11 cellular contexts compared by ENCODE assay signal in the genomic region with DNA sequence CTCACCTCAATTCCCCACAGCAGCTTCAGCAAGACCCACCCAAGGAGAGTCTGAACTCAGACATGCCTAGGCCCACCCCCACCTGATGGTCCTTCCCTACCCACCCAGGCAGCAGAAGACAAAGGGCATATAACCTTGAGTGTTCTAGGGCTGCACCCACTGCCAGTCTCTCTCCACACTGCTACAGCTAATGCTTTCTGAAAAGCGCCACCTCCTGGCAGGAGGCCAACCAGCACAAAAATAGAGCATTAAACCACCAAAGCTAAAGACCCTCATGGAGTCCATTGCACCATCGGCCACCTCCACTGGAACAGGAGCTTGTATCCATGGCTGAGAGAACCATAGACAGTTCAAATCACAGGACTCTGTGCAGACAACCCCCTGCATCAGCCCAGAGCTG. TPM values are rescaled to one million over a fixed set of nuclear protein-coding genes. Genes with fewer than 3 reads are reported as not detected.
A peak's percentile ranks its signal among the peaks of the same experiment; 100 is the strongest.
DNase-seq lines count a peak whose midpoint lies in the region; ATAC-seq and TF ChIP-seq lines count a peak whose summit lies in the region.
"Had no signal": no experiment of that assay in that cellular context is flagged by ENCODE, and none has a peak within 500 bp of the region (broad histone marks: within the 10 kb centered on the region; RNA-seq: fewer than 3 reads in every experiment).

No MANE protein-coding gene starts in this region.

- ATAC-seq in SK-N-SH treated with all-trans-retinoic acid at 6 μM for 48 hours (no peak), GM18519 (IDR thresholded peaks at IDR 0.05; ENCODE audit: low FRiP score, unreplicated experiment) (no peak), GM18520 (IDR thresholded peaks at IDR 0.05; ENCODE audit: unreplicated experiment) (no peak)

- H3K9ac ChIP-seq in SK-N-SH (no peak overlapping the region), mesenchymal stem cell (ENCODE audit: low read length) (no peak overlapping the region)

- H3K36me3 Mint-ChIP-seq in endothelial cell (ENCODE audit: low read depth, unreplicated experiment), result peaks cover 8% of the 10 kb centered on the region

- H3K79me2 ChIP-seq in SK-N-SH (ENCODE audit: insufficient read depth), result no peaks in the 10 kb centered on the region

- no peaks in the 10 kb centered on the region for H4K20me1 ChIP-seq in SK-N-SH (ENCODE audit: insufficient read depth)

- POLR2A ChIA-PET in SK-N-SH (lab: Yijun Ruan, JAX), result interaction anchor here (1.0 kb wide), 1 partner anchor 11 kb away, joined by 4 read pairs; a partner anchor contains a TSS

- H3K23ac ChIP-seq in mesenchymal stem cell (ENCODE audit: low read length in 2 of 2), result no peak overlapping the region

- H3K4ac ChIP-seq in mesenchymal stem cell (ENCODE audit: low read depth in 1 of 2, low read length in 2 of 2), result no peak overlapping the region

- TF ChIP-seq CTCF in SK-N-SH (IDR thresholded peaks at IDR 0.05) (peak; percentile 36; the same call in 1 of the 2 replicates), endothelial cell (IDR thresholded peaks at IDR 0.05; ENCODE audit: unreplicated experiment) (no peak)

- H2AK5ac ChIP-seq in mesenchymal stem cell (ENCODE audit: low read length, severe bottlenecking), result no peak overlapping the region

- CTCF ChIA-PET in SK-N-SH (lab: Yijun Ruan, JAX), result interaction anchor here (1.1 to 3.6 kb wide), 9 partner anchors 11 to 329 kb away, joined by 3 to 28 read pairs (median 8); a partner anchor contains a TSS

- H4K91ac ChIP-seq in mesenchymal stem cell (ENCODE audit: low read length), result no peak overlapping the region

- no peak overlapping the region for H3K27ac Mint-ChIP-seq in endothelial cell (ENCODE audit: unreplicated experiment)
- H3K27ac Mint-ChIP-seq: nephron had no signal

- H3K9me2 ChIP-seq in SK-N-SH, result no peaks in the 10 kb centered on the region

- H2BK15ac ChIP-seq in mesenchymal stem cell (ENCODE audit: low read depth, poor library complexity, severe bottlenecking), result no peak overlapping the region

- H3K27me3 Mint-ChIP-seq in endothelial cell (ENCODE audit: unreplicated experiment), result no peaks in the 10 kb centered on the region

- H3K9me3 ChIP-seq in SK-N-SH (no peaks in the 10 kb centered on the region), mesenchymal stem cell (ENCODE audit: control insufficient read depth, low read length) (peaks cover 4% of the 10 kb centered on the region)

- H2BK12ac ChIP-seq in mesenchymal stem cell (ENCODE audit: low read length in 2 of 2), result no peak overlapping the region

- H3K4me2 ChIP-seq in SK-N-SH (no peak overlapping the region), mesenchymal stem cell (ENCODE audit: low read length, poor library complexity, severe bottlenecking) (no peak overlapping the region)

- no peaks in the 10 kb centered on the region for H3K4me1 ChIP-seq in SK-N-SH (ENCODE audit: control insufficient read depth in 1 of 2, insufficient read depth in 2 of 2, low read depth in 1 of 2, low read length in 1 of 2)
- no peaks in the 10 kb centered on the region for H3K4me1 ChIP-seq in mesenchymal stem cell (ENCODE audit: control insufficient read depth, insufficient read depth, low read depth, low read length)
- H3K4me1 ChIP-seq: Caco-2 had no signal

- H4K8ac ChIP-seq in mesenchymal stem cell (ENCODE audit: low read length), result no peak overlapping the region

- no peak overlapping the region for H3K27ac ChIP-seq in SK-N-SH (ENCODE audit: low read depth in 2 of 2, low read length in 1 of 2)
- no peak overlapping the region for H3K27ac ChIP-seq in mesenchymal stem cell (ENCODE audit: low read length, poor library complexity, severe bottlenecking)
- H3K27ac ChIP-seq: VCaP had no signal

- H3K14ac ChIP-seq in mesenchymal stem cell (ENCODE audit: low read length in 2 of 2), result no peak overlapping the region

- H2AFZ ChIP-seq in SK-N-SH (ENCODE audit: low read depth) (no peak overlapping the region), mesenchymal stem cell (ENCODE audit: low read depth, low read length) (no peak overlapping the region)

- TF ChIP-seq RAD21 in SK-N-SH (IDR thresholded peaks at IDR 0.05; ENCODE audit: low read length), result peak; percentile 22

- H3F3A ChIP-seq in SK-N-SH (replicated peaks; ENCODE audit: insufficient read depth), result no peaks in the 10 kb centered on the region

- H3K27me3 ChIP-seq in SK-N-SH (ENCODE audit: insufficient read depth) (peaks cover 5% of the 10 kb centered on the region; the same call in 1 of the 2 replicates), mesenchymal stem cell (ENCODE audit: control insufficient read depth in 1 of 2, insufficient read depth in 1 of 2, low read length in 2 of 2) (peaks cover 0 to 13% of the 10 kb centered on the region in 2 experiments)

- H3K4me3 ChIP-seq in SK-N-SH (ENCODE audit: low read depth in 2 of 2, low read length in 1 of 2), result no peak overlapping the region
- no peak overlapping the region for H3K4me3 ChIP-seq in mesenchymal stem cell (ENCODE audit: insufficient read depth in 1 of 2, low read depth in 1 of 2, low read length in 2 of 2)

- no peak overlapping the region for H3K4me3 Mint-ChIP-seq in endothelial cell (ENCODE audit: unreplicated experiment)
- H3K4me3 Mint-ChIP-seq: nephron had no signal

- no peaks in the 10 kb centered on the region for H3K79me1 ChIP-seq in mesenchymal stem cell (replicated peaks; ENCODE audit: low read length, poor library complexity, severe bottlenecking)

- no peak overlapping the region for H2BK5ac ChIP-seq in mesenchymal stem cell (ENCODE audit: low read depth, low read length, poor library complexity, severe bottlenecking)

- 45% methylated on average over 2 of the region's 2 CpGs for WGBS in SK-N-SH (ENCODE audit: low lambda C conversion rate)
- WGBS in mesenchymal stem cell, result 81% methylated on average over 2 of the region's 2 CpGs

- H3K4me1 Mint-ChIP-seq in endothelial cell (ENCODE audit: unreplicated experiment), result no peaks in the 10 kb centered on the region
- H3K4me1 Mint-ChIP-seq: nephron had no signal

- no peak overlapping the region for H2BK120ac ChIP-seq in mesenchymal stem cell (ENCODE audit: low read depth, low read length)

- DNase-seq in SK-N-SH, result no peak
- peak; percentile 47 to 58 for DNase-seq in activated CD4-positive, alpha-beta T cell treated with anti-CD3 and anti-CD28 coated beads for 24 hours (ENCODE audit: low read depth in 2 of 2)
- DNase-seq in endothelial cell (ENCODE audit: low spot score), result peak; percentile 18
- peak; percentile 52 for DNase-seq in stimulated activated CD8-positive, alpha-beta memory T cell treated with anti-CD3 and anti-CD28 coated beads, Interleukin-4, amount 100 ng/mL, for 24 hours (ENCODE audit: low read depth)
- DNase-seq in mesenchymal stem cell, result no peak

- no peaks in the 10 kb centered on the region for H3K36me3 ChIP-seq in SK-N-SH (replicated peaks in 1 of 2; ENCODE audit: control insufficient read depth in 1 of 2, insufficient read depth in 2 of 2, low read length in 1 of 2)
- H3K36me3 ChIP-seq in mesenchymal stem cell (ENCODE audit: control insufficient read depth in 1 of 2, insufficient read depth in 2 of 2, low read depth in 1 of 2, low read length in 2 of 2), result no peaks in the 10 kb centered on the region

- peaks cover 4% of the 10 kb centered on the region for H3K9me3 Mint-ChIP-seq in endothelial cell (ENCODE audit: unreplicated experiment)

- H3K18ac ChIP-seq in mesenchymal stem cell (ENCODE audit: low read depth in 1 of 2, low read length in 2 of 2), result no peak overlapping the region

- TF ChIP-seq EP300 in SK-N-SH (IDR thresholded peaks at IDR 0.05; ENCODE audit: borderline replicate concordance in 1 of 2, low read depth in 1 of 2, low read length in 1 of 2), result no peak

TF ChIP-seq in SK-N-SH, 30 proteins besides CTCF, POLR2A, EP300 and RAD21:
- peak; percentile 28; the same call in 1 of the 2 replicates for TF ChIP-seq SMC3 (IDR thresholded peaks at IDR 0.05; ENCODE audit: low read depth, low read length)
- TF ChIP-seq, protein P1, sequence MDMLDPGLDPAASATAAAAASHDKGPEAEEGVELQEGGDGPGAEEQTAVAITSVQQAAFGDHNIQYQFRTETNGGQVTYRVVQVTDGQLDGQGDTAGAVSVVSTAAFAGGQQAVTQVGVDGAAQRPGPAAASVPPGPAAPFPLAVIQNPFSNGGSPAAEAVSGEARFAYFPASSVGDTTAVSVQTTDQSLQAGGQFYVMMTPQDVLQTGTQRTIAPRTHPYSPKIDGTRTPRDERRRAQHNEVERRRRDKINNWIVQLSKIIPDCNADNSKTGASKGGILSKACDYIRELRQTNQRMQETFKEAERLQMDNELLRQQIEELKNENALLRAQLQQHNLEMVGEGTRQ (IDR thresholded peaks at IDR 0.05; ENCODE audit: borderline replicate concordance, low read depth, low read length), result no peak

TF ChIP-seq in SK-N-SH treated with all-trans-retinoic acid at 6 μM for 48 hours, 23 proteins besides CTCF, POLR2A, EP300 and RAD21 (continues in another document):
- no peak for TF ChIP-seq RARB (CRISPR knock-in tag; IDR thresholded peaks at IDR 0.05)
- TF ChIP-seq, protein P2, sequence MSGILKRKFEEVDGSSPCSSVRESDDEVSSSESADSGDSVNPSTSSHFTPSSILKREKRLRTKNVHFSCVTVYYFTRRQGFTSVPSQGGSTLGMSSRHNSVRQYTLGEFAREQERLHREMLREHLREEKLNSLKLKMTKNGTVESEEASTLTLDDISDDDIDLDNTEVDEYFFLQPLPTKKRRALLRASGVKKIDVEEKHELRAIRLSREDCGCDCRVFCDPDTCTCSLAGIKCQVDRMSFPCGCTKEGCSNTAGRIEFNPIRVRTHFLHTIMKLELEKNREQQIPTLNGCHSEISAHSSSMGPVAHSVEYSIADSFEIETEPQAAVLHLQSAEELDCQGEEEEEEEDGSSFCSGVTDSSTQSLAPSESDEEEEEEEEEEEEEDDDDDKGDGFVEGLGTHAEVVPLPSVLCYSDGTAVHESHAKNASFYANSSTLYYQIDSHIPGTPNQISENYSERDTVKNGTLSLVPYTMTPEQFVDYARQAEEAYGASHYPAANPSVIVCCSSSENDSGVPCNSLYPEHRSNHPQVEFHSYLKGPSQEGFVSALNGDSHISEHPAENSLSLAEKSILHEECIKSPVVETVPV (CRISPR knock-in tag; IDR thresholded peaks at IDR 0.05), result no peak
- TF ChIP-seq GLIS3 (CRISPR knock-in tag; IDR thresholded peaks at IDR 0.05), result no peak
- no peak for TF ChIP-seq BACH2 (CRISPR knock-in tag; IDR thresholded peaks at IDR 0.05; ENCODE audit: borderline replicate concordance)
- TF ChIP-seq ZFP30 (CRISPR knock-in tag; IDR thresholded peaks at IDR 0.05), result no peak
- no peak for TF ChIP-seq TOX (CRISPR knock-in tag; IDR thresholded peaks at IDR 0.05; ENCODE audit: borderline replicate concordance)

RNA-seq across cellular contexts. Expression of a gene that starts 11.3 kb away (rescaled TPM):
- polyA plus RNA-seq in SK-N-SH (2012; rRNA removed), result 21.0 and 25.3 TPM in 2 replicates
- 24.3 and 26.4 TPM in 2 replicates for polyA plus RNA-seq in SK-N-SH (2012; cell fraction: cytosol; rRNA removed)
- 6.4 and 8.6 TPM in 2 replicates for polyA plus RNA-seq in SK-N-SH (2012; cell fraction: nucleus; rRNA removed)
- 8.9 TPM for total RNA-seq in endothelial cell (ENCODE audit: unreplicated experiment)
- polyA plus RNA-seq in mesenchymal stem cell (2013, experiment 1 of 2), result 14.9 TPM
- polyA plus RNA-seq in mesenchymal stem cell (2013, experiment 2 of 2), result 16.4 TPM

RNA-seq across cellular contexts. Expression of a gene that starts 46.7 kb away (rescaled TPM):
- not detected in 2 replicates for polyA plus RNA-seq in SK-N-SH (2012; rRNA removed)
- polyA plus RNA-seq in SK-N-SH (2012; cell fraction: cytosol; rRNA removed), result not detected in 2 replicates
- polyA plus RNA-seq in SK-N-SH (2012; cell fraction: nucleus; rRNA removed), result not detected in 2 replicates
- not detected for total RNA-seq in endothelial cell (ENCODE audit: unreplicated experiment)
- polyA plus RNA-seq in mesenchymal stem cell (2013, experiment 1 of 2), result not detected
- not detected for polyA plus RNA-seq in mesenchymal stem cell (2013, experiment 2 of 2)
- total RNA-seq: Caco-2 had no signal

Comparison
In these comparisons a context has a peak if more than half of its experiments do, and no peak if none do; other contexts are left out.
1. DNase-seq: peak in activated CD4-positive, alpha-beta T cell treated with anti-CD3 and anti-CD28 coated beads for 24 hours (2 of 2), endothelial cell (single experiment) and stimulated activated CD8-positive, alpha-beta memory T cell treated with anti-CD3 and anti-CD28 coated beads, Interleukin-4, amount 100 ng/mL, for 24 hours (single experiment); none in SK-N-SH (single experiment) and mesenchymal stem cell (single experiment).